ENCODE assay signal across 16 cellular contexts in genomic region chr7:101598422-101598957, GRCh38. TPM values are rescaled to one million over a fixed set of nuclear protein-coding genes. Genes with fewer than 3 reads are reported as not detected.
DNase-seq lines count a peak whose midpoint lies in the region; ATAC-seq and TF ChIP-seq lines count a peak whose summit lies in the region.
"Had no signal": no experiment of that assay in that cellular context is flagged by ENCODE, and none has a peak within 500 bp of the region (broad histone marks: within the 10 kb centered on the region; RNA-seq: fewer than 3 reads in every experiment).

No MANE protein-coding gene starts in this region.

- no peak for TF ChIP-seq RAD21 in Ishikawa (IDR thresholded peaks at IDR 0.05; ENCODE audit: low read depth)

- peak overlapping the region in 3 of 4 donors; percentile 25 to 55 (median 46) for H3K27ac ChIP-seq in transverse colon
- H3K27ac ChIP-seq: sigmoid colon had no signal

- H3K4me3 ChIP-seq in transverse colon, result no peak overlapping the region
- H3K4me3 ChIP-seq: GM12878, sigmoid colon had no signal

- H3K36me3 ChIP-seq in transverse colon, result no peaks in the 10 kb centered on the region
- H3K36me3 ChIP-seq: sigmoid colon had no signal

- ATAC-seq in esophagus mucosa (peak; percentile 63), HG02884 (IDR thresholded peaks at IDR 0.05; ENCODE audit: unreplicated experiment) (no peak)
- ATAC-seq: GM12878, Panc1 had no signal

- H3K4me1 ChIP-seq in transverse colon, result peaks cover 3 to 16% (median 14%) of the 10 kb centered on the region in 4 donors

- in situ Hi-C loops in transverse colon (cut with MboI; ENCODE audit: low pct_ligation_motif_present in 1 of 4, low pct_unique_long_range_greater_than_20kb in 1 of 4, low sequenced_read_pairs in 3 of 4) (no loop called here), KBM-7 (cut with MboI; ENCODE audit: low pct_unique_long_range_greater_than_20kb, low sequenced_read_pairs) (no loop called here)

- TF ChIP-seq EP300 in Ishikawa (IDR thresholded peaks at IDR 0.05; ENCODE audit: borderline replicate concordance) (peak; percentile 8; the same call in 1 of the 2 replicates), transverse colon (IDR thresholded peaks at IDR 0.05; ENCODE audit: low read depth) (no peak)

- H3K27me3 ChIP-seq in transverse colon, result no peaks in the 10 kb centered on the region
- H3K27me3 ChIP-seq: sigmoid colon had no signal

- H3K9me3 ChIP-seq in transverse colon, result no peaks in the 10 kb centered on the region
- H3K9me3 ChIP-seq: sigmoid colon had no signal

- WGBS in transverse colon (ENCODE audit: low coverage in 1 of 2), 2 donors, result 51% methylated on average over 17 of the region's 18 CpGs; no CpG with 5 or more reads in 1 of the 2 donors

- intact Hi-C loops in transverse colon (cut with DNase I; ENCODE audit: low total_unique reads), result no loop called here

- peak; percentile 24 for TF ChIP-seq POLR2A in transverse colon (IDR thresholded peaks at IDR 0.05)

- DNase-seq in mucosa of gallbladder (ENCODE audit: low spot score), result peak; percentile 89
- DNase-seq in transverse colon, result peak; percentile 89
- DNase-seq in KBM-7, result no peak
- DNase-seq in activated naive CD4-positive, alpha-beta T cell (lab: John Stamatoyannopoulos, UW), result no peak
- DNase-seq: activated naive CD4-positive, alpha-beta T cell treated with anti-CD3 and anti-CD28 coated beads, Interleukin-2, amount 50 U/mL, for 16 hours; NCI-H1092 treated with DMSO at 0.1 percent for 48 hours; NCI-H69; sigmoid colon had no signal

- TF ChIP-seq CTCF in transverse colon (IDR thresholded peaks at IDR 0.05), result no peak

TF ChIP-seq in Ishikawa, 13 proteins besides CTCF, POLR2A, EP300 and RAD21:
- TF ChIP-seq NFIC (IDR thresholded peaks at IDR 0.05) (peak; percentile 41; the same call in 1 of the 2 replicates), FOXM1 (IDR thresholded peaks at IDR 0.05; ENCODE audit: borderline replicate concordance, low read depth) (no peak), EGR1 (IDR thresholded peaks at IDR 0.05) (no peak), CEBPB (IDR thresholded peaks at IDR 0.05) (no peak), TCF12 (IDR thresholded peaks at IDR 0.05; ENCODE audit: low read depth) (peak; percentile 74), REST (IDR thresholded peaks at IDR 0.05; ENCODE audit: low read depth) (no peak), ZBTB7A (IDR thresholded peaks at IDR 0.05; ENCODE audit: low read depth) (0 out of 2 replicates have a peak, but pooled peaks have one; percentile 37), CREB1 (IDR thresholded peaks at IDR 0.05; ENCODE audit: low read depth) (no peak), TAF1 (IDR thresholded peaks at IDR 0.05; ENCODE audit: low read depth) (no peak), USF1 (IDR thresholded peaks at IDR 0.05) (no peak), MAX (IDR thresholded peaks at IDR 0.05) (peak; percentile 48), TEAD4 (IDR thresholded peaks at IDR 0.05) (no peak), YY1 (IDR thresholded peaks at IDR 0.05; ENCODE audit: low read depth) (no peak)

RNA-seq across cellular contexts. Expression of gene MYL10, which starts 30.6 kb away (rescaled TPM):
- total RNA-seq in esophagus mucosa (not detected), mucosa of gallbladder (not detected), transverse colon (not detected)
- total RNA-seq: epithelial cell of proximal tubule, GM12878, H4, mesenteric fat pad, sigmoid colon had no signal

Comparison
In these comparisons a context has a peak if more than half of its experiments do, and no peak if none do; other contexts are left out.
1. DNase-seq: peak in mucosa of gallbladder (single experiment) and transverse colon (single experiment); none in KBM-7 (single experiment) and activated naive CD4-positive, alpha-beta T cell (0 of 4).